Comparison of ENCODE assay signal across 10 cellular contexts in the genomic region with DNA sequence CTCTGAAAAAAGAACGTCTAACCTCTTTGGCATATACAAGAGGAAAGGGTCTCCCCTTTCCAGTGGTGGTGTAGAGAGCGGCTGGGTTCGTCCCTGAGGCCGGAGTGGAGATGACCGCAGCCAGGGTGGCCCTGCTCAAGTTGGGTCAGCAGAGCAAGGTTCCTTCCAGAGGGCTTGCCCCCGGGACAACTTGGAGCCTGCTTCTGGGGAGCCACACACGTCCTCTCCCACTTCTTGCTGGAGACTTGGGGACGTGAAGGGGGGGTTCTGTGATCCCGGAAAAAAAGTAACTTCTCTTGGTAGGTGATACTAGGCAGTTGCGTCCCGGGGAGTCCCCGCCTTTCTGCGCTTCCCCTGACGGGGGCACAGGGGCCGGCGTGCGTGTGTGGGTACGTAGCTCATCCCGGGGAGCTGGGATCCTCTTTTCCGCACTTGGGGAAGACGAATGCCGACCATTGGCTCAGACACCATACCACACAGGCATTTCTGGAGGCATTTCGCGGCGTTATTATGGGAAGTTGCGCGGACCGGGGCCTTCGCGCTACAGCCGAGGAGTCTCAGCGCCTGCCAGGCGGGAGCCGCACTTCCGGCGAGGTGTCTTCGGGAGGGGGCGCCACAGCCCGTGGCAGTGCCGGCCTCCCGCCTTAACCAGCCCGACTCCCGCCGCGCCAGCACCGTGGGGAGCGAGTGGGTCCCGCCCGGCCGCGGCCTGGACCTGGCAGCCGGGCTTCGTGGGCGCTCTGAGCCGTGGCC. TPM values are rescaled to one million over a fixed set of nuclear protein-coding genes. Genes with fewer than 3 reads are reported as not detected.
A peak's percentile ranks its signal among the peaks of the same experiment; 100 is the strongest.
DNase-seq lines count a peak whose midpoint lies in the region; ATAC-seq, FAIRE-seq and TF ChIP-seq lines count a peak whose summit lies in the region.
"Had no signal": no experiment of that assay in that cellular context is flagged by ENCODE, and none has a peak within 500 bp of the region (broad histone marks: within the 10 kb centered on the region; RNA-seq: fewer than 3 reads in every experiment).

No MANE protein-coding gene starts in this region.

- H3K27me3 ChIP-seq in HUES6 (ENCODE audit: control insufficient read depth, insufficient read depth, low read length) (peaks cover 100% of the 10 kb centered on the region), body of pancreas (peaks cover 0 to 38% of the 10 kb centered on the region in 2 donors), small intestine (ENCODE audit: control insufficient read depth in 2 of 2, insufficient read depth in 2 of 2, low read length in 2 of 2) (peaks cover 7 to 27% of the 10 kb centered on the region in 2 donors)

- H3K36me3 Mint-ChIP-seq in activated T-helper 17 cell treated with anti-CD3 and anti-CD28 coated beads, Interleukin-2, amount 50 U/mL, for 72 hours (ENCODE audit: low read depth): peaks cover 5% of the 10 kb centered on the region
- H3K36me3 Mint-ChIP-seq: naive B cell had no signal

- peaks cover 5% of the 10 kb centered on the region for H3K4me1 ChIP-seq in HUES6 (ENCODE audit: control insufficient read depth, insufficient read depth, low read length)
- H3K4me1 ChIP-seq in body of pancreas: peaks cover 21% of the 10 kb centered on the region
- peaks cover 0 to 9% of the 10 kb centered on the region in 2 donors for H3K4me1 ChIP-seq in kidney (ENCODE audit: control insufficient read depth in 1 of 2, insufficient read depth in 1 of 2, low read depth in 1 of 2, low read length in 2 of 2)
- H3K4me1 ChIP-seq in small intestine (ENCODE audit: control insufficient read depth in 2 of 2, insufficient read depth in 1 of 2, low read depth in 1 of 2, low read length in 1 of 2): no peaks in the 10 kb centered on the region

- H3K4me3 ChIP-seq in HUES6 (ENCODE audit: low read depth, low read length) (peak overlapping the region; percentile 63), body of pancreas (peak overlapping the region in 1 of 2 donors; percentile 16), kidney (ENCODE audit: low read length in 2 of 2) (no peak overlapping the region), small intestine (ENCODE audit: low read depth in 1 of 2, low read length in 2 of 2) (peak overlapping the region; percentile 12 to 45)

- peaks cover 3% of the 10 kb centered on the region for H3K4me1 Mint-ChIP-seq in activated T-helper 17 cell treated with anti-CD3 and anti-CD28 coated beads, Interleukin-2, amount 50 U/mL, for 72 hours

- FAIRE-seq in kidney (lab: Jason Lieb, UNC) (no peak), small intestine (lab: Jason Lieb, UNC) (no peak)

- H3K9ac ChIP-seq in HUES6 (ENCODE audit: low read length): no peak overlapping the region
- no peak overlapping the region for H3K9ac ChIP-seq in kidney (ENCODE audit: low read length in 2 of 2)

- intact Hi-C loops in body of pancreas (cut with DNase I) (no loop called here), kidney (cut with DNase I) (no loop called here)

- no peak for TF ChIP-seq POLR2A in body of pancreas (IDR thresholded peaks at IDR 0.05)

- H3K27ac ChIP-seq in HUES6 (ENCODE audit: low read depth, low read length): no peak overlapping the region
- H3K27ac ChIP-seq in body of pancreas: no peak overlapping the region
- H3K27ac ChIP-seq in kidney (ENCODE audit: low read depth in 2 of 2, low read length in 2 of 2): no peak overlapping the region
- H3K27ac ChIP-seq in small intestine (ENCODE audit: low read depth in 1 of 2, low read length in 1 of 2): no peak overlapping the region

- DNase-seq in body of pancreas (peak in 2 of 4 donors; percentile 31 to 42), kidney (peak; percentile 63), small intestine (no peak)
- DNase-seq: naive B cell, NCI-H187 treated with DMSO at 0.1 percent for 48 hours had no signal

- H3K9me3 ChIP-seq in HUES6 (ENCODE audit: control insufficient read depth, insufficient read depth, low read depth, low read length): no peaks in the 10 kb centered on the region
- no peaks in the 10 kb centered on the region for H3K9me3 ChIP-seq in body of pancreas
- no peaks in the 10 kb centered on the region for H3K9me3 ChIP-seq in kidney (ENCODE audit: control insufficient read depth in 1 of 2, low read length in 2 of 2)
- no peaks in the 10 kb centered on the region for H3K9me3 ChIP-seq in small intestine (ENCODE audit: control insufficient read depth, low read depth)

- no peaks in the 10 kb centered on the region for H3K36me3 ChIP-seq in HUES6 (ENCODE audit: control insufficient read depth, insufficient read depth, low read length)
- H3K36me3 ChIP-seq in body of pancreas (replicated peaks in 1 of 2; ENCODE audit: insufficient read depth in 1 of 2, low read depth in 2 of 2): no peaks in the 10 kb centered on the region
- no peaks in the 10 kb centered on the region for H3K36me3 ChIP-seq in kidney (ENCODE audit: control insufficient read depth in 1 of 2, insufficient read depth in 2 of 2, low read length in 2 of 2)
- H3K36me3 ChIP-seq in small intestine (ENCODE audit: control insufficient read depth in 2 of 2, insufficient read depth in 2 of 2, low read length in 2 of 2): no peaks in the 10 kb centered on the region

- peak in 2 of 7 experiments; percentile 9 to 14 for TF ChIP-seq CTCF in body of pancreas (IDR thresholded peaks at IDR 0.05)
- TF ChIP-seq CTCF in kidney (IDR thresholded peaks at IDR 0.05; ENCODE audit: borderline replicate concordance, extremely low read depth, insufficient read depth): no peak

- no peak overlapping the region for H3K27ac Mint-ChIP-seq in activated T-helper 17 cell treated with anti-CD3 and anti-CD28 coated beads, Interleukin-2, amount 50 U/mL, for 72 hours

- WGBS in body of pancreas, 2 donors: 7 to 14% methylated on average over 16 to 53 of the region's 55 CpGs
- 4 to 6% (median 5%) methylated on average over 50 to 55 of the region's 55 CpGs for WGBS in small intestine, 3 donors

- no peak overlapping the region for H3K4me3 Mint-ChIP-seq in activated T-helper 17 cell treated with anti-CD3 and anti-CD28 coated beads, Interleukin-2, amount 50 U/mL, for 72 hours
- H3K4me3 Mint-ChIP-seq: naive B cell had no signal

- ATAC-seq in body of pancreas: peak; percentile 60
- ATAC-seq in GM19455 (IDR thresholded peaks at IDR 0.05; ENCODE audit: unreplicated experiment): no peak
- no peak for ATAC-seq in GM21529 (IDR thresholded peaks at IDR 0.05; ENCODE audit: unreplicated experiment)
- ATAC-seq in HG03571 (IDR thresholded peaks at IDR 0.05; ENCODE audit: unreplicated experiment): no peak
- no peak for ATAC-seq in activated T-helper 17 cell treated with anti-CD3 and anti-CD28 coated beads, Interleukin-2, amount 50 U/mL, for 72 hours (replicated peaks)

- H3K27me3 Mint-ChIP-seq in activated T-helper 17 cell treated with anti-CD3 and anti-CD28 coated beads, Interleukin-2, amount 50 U/mL, for 72 hours: peaks cover 48% of the 10 kb centered on the region

- H3K9me3 Mint-ChIP-seq in activated T-helper 17 cell treated with anti-CD3 and anti-CD28 coated beads, Interleukin-2, amount 50 U/mL, for 72 hours: no peaks in the 10 kb centered on the region

RNA-seq across cellular contexts. Expression of a gene that starts 14.8 kb away (rescaled TPM):
- not detected for total RNA-seq in body of pancreas
- 0.19 TPM for total RNA-seq in kidney
- not detected for polyA plus RNA-seq in kidney (ENCODE audit: insufficient read depth, low read depth, low replicate concordance)
- polyA plus RNA-seq in small intestine: under 1 TPM in 1 of 3 donors, not detected in 2; 0.03 TPM
- total RNA-seq in activated T-helper 17 cell treated with anti-CD3 and anti-CD28 coated beads, Interleukin-2, amount 50 U/mL, for 72 hours: not detected

Comparison
In these comparisons a context has a peak if more than half of its experiments do, and no peak if none do; other contexts are left out.
1. H3K4me3 ChIP-seq: peak in HUES6 (single experiment) and small intestine (2 of 2); none in kidney (0 of 2).